24 cellular contexts compared by ENCODE assay signal in genomic region chr5:115431116-115431515, GRCh38.
A peak's percentile ranks its signal among the peaks of the same experiment; 100 is the strongest.
DNase-seq lines count a peak whose midpoint lies in the region; ATAC-seq and TF ChIP-seq lines count a peak whose summit lies in the region.
"Had no signal": no experiment of that assay in that cellular context is flagged by ENCODE, and none has a peak within 500 bp of the region (broad histone marks: within the 10 kb centered on the region; RNA-seq: fewer than 3 reads in every experiment).

No MANE protein-coding gene starts in this region.

- H3K4me3 ChIP-seq in epithelial cell of esophagus (ENCODE audit: low read length): no peak overlapping the region
- H3K4me3 ChIP-seq: MG63, right atrium auricular region, SJCRH30, smooth muscle cell, tibial nerve had no signal

- H3K27ac ChIP-seq in 22Rv1: peak overlapping the region; percentile 80
- H3K27ac ChIP-seq: right atrium auricular region, SJCRH30, tibial nerve had no signal

- DNase-seq in G401 (ENCODE audit: low spot score): peak; percentile 42
- peak; percentile 40 for DNase-seq in NCI-H748 treated with DMSO at 0.1 percent for 48 hours (lab: John Stamatoyannopoulos, UW)
- peak; percentile 49 for DNase-seq in epithelial cell of esophagus (ENCODE audit: low read depth)
- no peak for DNase-seq in NOMO-1 treated with dmso at 0.1 percent for 144 hours (lab: John Stamatoyannopoulos, UW; ENCODE audit: unreplicated experiment)
- no peak for DNase-seq in NCI-H2029 treated with DMSO at 0.1 percent for 48 hours (lab: John Stamatoyannopoulos, UW)
- DNase-seq in stimulated activated CD4-positive, alpha-beta T cell treated with anti-CD3 and anti-CD28 coated beads, Interleukin-12 subunit alpha, Interleukin-12 subunit beta, amount 100 ng/mL, for 4 hours: no peak
- DNase-seq: activated CD4-positive, alpha-beta T cell treated with anti-CD3 and anti-CD28 coated beads, Interleukin-2, amount 50 U/mL, for 4 hours; activated CD4-positive, CD25-positive, alpha-beta regulatory T cell; activated naive CD4-positive, alpha-beta T cell treated with Interleukin-2 at 50 U/mL for 16 hours; CD8-positive, alpha-beta memory T cell; KBM-7; kidney; MG63; NCI-H1694; NCI-H2227 treated with DMSO at 0.1 percent for 48 hours; NK-92 treated with Interleukin-12 subunit alpha and Interleukin-12 subunit beta, amount 100 ng/mL, for 24 hours; SJCRH30 had no signal

- in situ Hi-C loops in G401 (cut with HindIII; ENCODE audit: low sequenced_read_pairs): no loop called here

- TF ChIP-seq CTCF in 22Rv1 (IDR thresholded peaks at IDR 0.05): no peak
- no peak for TF ChIP-seq CTCF in epithelial cell of esophagus (IDR thresholded peaks at IDR 0.05; ENCODE audit: insufficient read depth, low read depth, low read length, missing control alignments)

- ATAC-seq in GM19397 (IDR thresholded peaks at IDR 0.05; ENCODE audit: unreplicated experiment): no peak
- ATAC-seq: natural killer cell treated with Interleukin-12 subunit alpha and Interleukin-12 subunit beta and Interleukin-15 and Interleukin-18, amount 100 ng/mL, for 72 hours; Panc1 had no signal

Comparison
In these comparisons a context has a peak if more than half of its experiments do, and no peak if none do; other contexts are left out.
1. DNase-seq: peak in G401 (single experiment), NCI-H748 treated with DMSO at 0.1 percent for 48 hours (single experiment) and epithelial cell of esophagus (single experiment); none in NOMO-1 treated with dmso at 0.1 percent for 144 hours (single experiment), NCI-H2029 treated with DMSO at 0.1 percent for 48 hours (single experiment) and stimulated activated CD4-positive, alpha-beta T cell treated with anti-CD3 and anti-CD28 coated beads, Interleukin-12 subunit alpha, Interleukin-12 subunit beta, amount 100 ng/mL, for 4 hours (single experiment).